Comparison of ENCODE assay signal across 19 cellular contexts in genomic region chr3:39121626-39122025, GRCh38. TPM values are rescaled to one million over a fixed set of nuclear protein-coding genes. Genes with fewer than 3 reads are reported as not detected.
DNase-seq lines count a peak whose midpoint lies in the region; ATAC-seq and TF ChIP-seq lines count a peak whose summit lies in the region.
"Had no signal": no experiment of that assay in that cellular context is flagged by ENCODE, and none has a peak within 500 bp of the region (broad histone marks: within the 10 kb centered on the region; RNA-seq: fewer than 3 reads in every experiment).

No MANE protein-coding gene starts in this region.

- DNase-seq in Karpas-422, result peak; percentile 66
- peak; percentile 19 for DNase-seq in OCI-M1 (lab: John Stamatoyannopoulos, UW)
- DNase-seq in naive B cell, result no peak
- no peak for DNase-seq in activated CD4-positive, alpha-beta memory T cell treated with anti-CD3 and anti-CD28 coated beads, Interleukin-2, amount 10 ng/mL, durations not matched to agents 7 days and 5 days
- DNase-seq in stimulated activated CD4-positive, alpha-beta T cell treated with anti-CD3 and anti-CD28 coated beads, Interleukin-1b, Interleukin-23, amount 100 ng/mL, for 48 hours, result no peak
- DNase-seq in activated naive CD8-positive, alpha-beta T cell treated with anti-CD3 and anti-CD28 coated beads, Interleukin-2, amount 50 U/mL, for 24 hours, result no peak
- DNase-seq: ACHN, AML-193, NCI-H1436, NCI-H2029 treated with DMSO at 0.1 percent for 48 hours, NCI-H2171 treated with DMSO at 0.1 percent for 48 hours, NCI-H748 treated with DMSO at 0.1 percent for 48 hours, SHP77 treated with DMSO at 0.1 percent for 48 hours, T-helper 2 cell had no signal

- H3K9me3 ChIP-seq in DOHH2 (ENCODE audit: control insufficient read depth, insufficient read depth, low read length), result no peaks in the 10 kb centered on the region
- no peaks in the 10 kb centered on the region for H3K9me3 ChIP-seq in Karpas-422 (ENCODE audit: low read length)

- H3K36me3 ChIP-seq in DOHH2 (ENCODE audit: control insufficient read depth, low read length) (no peaks in the 10 kb centered on the region), Karpas-422 (ENCODE audit: insufficient read depth, low read length) (no peaks in the 10 kb centered on the region)

- H3K4me2 ChIP-seq in DOHH2 (ENCODE audit: low read length) (peak overlapping the region; percentile 71), Karpas-422 (ENCODE audit: low read depth, low read length, poor library complexity, severe bottlenecking) (peak overlapping the region; percentile 77)
- H3K4me2 ChIP-seq: GM23338 had no signal

- H3K27me3 Mint-ChIP-seq in naive B cell, result no peaks in the 10 kb centered on the region
- H3K27me3 Mint-ChIP-seq in activated CD4-positive, alpha-beta memory T cell treated with anti-CD3 and anti-CD28 coated beads, Interleukin-2, amount 10 ng/mL, durations not matched to agents 7 days and 5 days, result peaks cover 1% of the 10 kb centered on the region
- no peaks in the 10 kb centered on the region for H3K27me3 Mint-ChIP-seq in activated naive CD8-positive, alpha-beta T cell treated with anti-CD3 and anti-CD28 coated beads, Interleukin-2, amount 50 U/mL, for 24 hours
- H3K27me3 Mint-ChIP-seq: CD4-positive, alpha-beta T cell had no signal

- H3K4me3 Mint-ChIP-seq in naive B cell, result peak overlapping the region in 7 of 8 donors; percentile 48 to 87 (median 78)
- no peak overlapping the region for H3K4me3 Mint-ChIP-seq in activated CD4-positive, alpha-beta memory T cell treated with anti-CD3 and anti-CD28 coated beads, Interleukin-2, amount 10 ng/mL, durations not matched to agents 7 days and 5 days
- no peak overlapping the region for H3K4me3 Mint-ChIP-seq in activated naive CD8-positive, alpha-beta T cell treated with anti-CD3 and anti-CD28 coated beads, Interleukin-2, amount 50 U/mL, for 24 hours
- H3K4me3 Mint-ChIP-seq: CD4-positive, alpha-beta T cell; GM23338 had no signal

- H4K20me1 ChIP-seq in DOHH2 (ENCODE audit: control insufficient read depth, insufficient read depth, low read depth, low read length) (no peaks in the 10 kb centered on the region), Karpas-422 (ENCODE audit: insufficient read depth, low read depth, low read length) (no peaks in the 10 kb centered on the region)

- H3K9me2 ChIP-seq in DOHH2 (replicated peaks; ENCODE audit: control insufficient read depth, low read length), result no peaks in the 10 kb centered on the region
- H3K9me2 ChIP-seq in Karpas-422 (replicated peaks; ENCODE audit: insufficient read depth, low read length), result no peaks in the 10 kb centered on the region

- no peaks in the 10 kb centered on the region; the same call in 1 of the 2 replicates for H3F3A ChIP-seq in DOHH2 (ENCODE audit: control insufficient read depth, insufficient read depth)

- CTCF ChIA-PET in activated CD4-positive, alpha-beta memory T cell treated with anti-CD3 and anti-CD28 coated beads, Interleukin-2, amount 10 ng/mL, durations not matched to agents 7 days and 5 days (lab: Charles Lee), result no interaction called here

- peaks cover 8% of the 10 kb centered on the region in 2 donors for H3K36me3 Mint-ChIP-seq in naive B cell
- no peaks in the 10 kb centered on the region for H3K36me3 Mint-ChIP-seq in activated CD4-positive, alpha-beta memory T cell treated with anti-CD3 and anti-CD28 coated beads, Interleukin-2, amount 10 ng/mL, durations not matched to agents 7 days and 5 days (ENCODE audit: low read depth)
- no peaks in the 10 kb centered on the region for H3K36me3 Mint-ChIP-seq in activated naive CD8-positive, alpha-beta T cell treated with anti-CD3 and anti-CD28 coated beads, Interleukin-2, amount 50 U/mL, for 24 hours (ENCODE audit: low read depth)

- H3K27ac ChIP-seq in DOHH2 (ENCODE audit: low read depth, low read length), result peak overlapping the region; percentile 65; the same call in 1 of the 2 replicates
- H3K27ac ChIP-seq in Karpas-422 (ENCODE audit: low read length), result peak overlapping the region; percentile 79

- H3K79me2 ChIP-seq in DOHH2 (ENCODE audit: control insufficient read depth, low read length), result no peaks in the 10 kb centered on the region
- no peaks in the 10 kb centered on the region for H3K79me2 ChIP-seq in Karpas-422 (ENCODE audit: low read length)

- H3K9me3 Mint-ChIP-seq in naive B cell, result no peaks in the 10 kb centered on the region
- H3K9me3 Mint-ChIP-seq in activated CD4-positive, alpha-beta memory T cell treated with anti-CD3 and anti-CD28 coated beads, Interleukin-2, amount 10 ng/mL, durations not matched to agents 7 days and 5 days, result no peaks in the 10 kb centered on the region
- H3K9me3 Mint-ChIP-seq in activated naive CD8-positive, alpha-beta T cell treated with anti-CD3 and anti-CD28 coated beads, Interleukin-2, amount 50 U/mL, for 24 hours, result no peaks in the 10 kb centered on the region
- H3K9me3 Mint-ChIP-seq: CD4-positive, alpha-beta T cell; GM23338 had no signal

- H3K4me1 Mint-ChIP-seq in naive B cell, result peaks cover 35 to 68% (median 47%) of the 10 kb centered on the region in 3 donors
- H3K4me1 Mint-ChIP-seq in activated CD4-positive, alpha-beta memory T cell treated with anti-CD3 and anti-CD28 coated beads, Interleukin-2, amount 10 ng/mL, durations not matched to agents 7 days and 5 days, result peaks cover 3% of the 10 kb centered on the region
- peaks cover 3% of the 10 kb centered on the region for H3K4me1 Mint-ChIP-seq in activated naive CD8-positive, alpha-beta T cell treated with anti-CD3 and anti-CD28 coated beads, Interleukin-2, amount 50 U/mL, for 24 hours

- ATAC-seq in naive B cell (ENCODE audit: low read depth in 2 of 2), result peak; percentile 79 to 82
- no peak for ATAC-seq in activated naive CD8-positive, alpha-beta T cell treated with anti-CD3 and anti-CD28 coated beads, Interleukin-2, amount 50 U/mL, for 24 hours
- ATAC-seq: GM23338, HCT116, K562 had no signal

- POLR2A ChIA-PET in activated CD4-positive, alpha-beta memory T cell treated with anti-CD3 and anti-CD28 coated beads, Interleukin-2, amount 10 ng/mL, durations not matched to agents 7 days and 5 days (lab: Charles Lee), result no interaction called here

- H3K27me3 ChIP-seq in DOHH2 (ENCODE audit: control insufficient read depth, low read length) (no peaks in the 10 kb centered on the region), Karpas-422 (ENCODE audit: low read length) (no peaks in the 10 kb centered on the region)

- H3K4me3 ChIP-seq in DOHH2 (ENCODE audit: low read length), result peak overlapping the region; percentile 56
- H3K4me3 ChIP-seq in Karpas-422 (ENCODE audit: low read length), result peak overlapping the region; percentile 60; the same call in 1 of the 2 replicates
- H3K4me3 ChIP-seq: GM23338, K562 had no signal

- H3K9ac ChIP-seq in Karpas-422 (ENCODE audit: low read length), result 0 out of 2 replicates have a peak overlapping the region, but pooled peaks have one; percentile 6

- TF ChIP-seq CTCF in DOHH2 (IDR thresholded peaks at IDR 0.05; ENCODE audit: low read depth, low read length, poor library complexity, severe bottlenecking), result no peak

- H3K27ac Mint-ChIP-seq in naive B cell, result peak overlapping the region in 5 of 6 donors; percentile 43 to 95 (median 73)
- H3K27ac Mint-ChIP-seq in activated CD4-positive, alpha-beta memory T cell treated with anti-CD3 and anti-CD28 coated beads, Interleukin-2, amount 10 ng/mL, durations not matched to agents 7 days and 5 days, result no peak overlapping the region
- H3K27ac Mint-ChIP-seq in activated naive CD8-positive, alpha-beta T cell treated with anti-CD3 and anti-CD28 coated beads, Interleukin-2, amount 50 U/mL, for 24 hours, result no peak overlapping the region
- H3K27ac Mint-ChIP-seq: CD4-positive, alpha-beta T cell had no signal

- no peak overlapping the region for H2AFZ ChIP-seq in Karpas-422 (ENCODE audit: low read length)
- H2AFZ ChIP-seq: GM23338 had no signal

- H3K4me1 ChIP-seq in DOHH2 (ENCODE audit: control insufficient read depth, low read length) (peaks cover 65% of the 10 kb centered on the region), Karpas-422 (ENCODE audit: low read length) (peaks cover 59% of the 10 kb centered on the region)

RNA-seq across cellular contexts. Expression of gene TTC21A, which starts 14.1 kb away (rescaled TPM):
- total RNA-seq in Karpas-422 (2014; rRNA removed; shearing (Covaris generic); ENCODE audit: low replicate concordance), result 8.7 and 9.5 TPM in 2 replicates
- polyA plus RNA-seq in naive B cell (ENCODE audit: low read depth in 6 of 6), result 10 to 100 TPM in 4 of 6 donors, 1 to 10 TPM in 2; 3.8 to 14.8 (median 11.2) TPM
- total RNA-seq in activated CD4-positive, alpha-beta memory T cell treated with anti-CD3 and anti-CD28 coated beads, Interleukin-2, amount 10 ng/mL, durations not matched to agents 7 days and 5 days, result 10 to 100 TPM; 11.2 to 12.1 TPM

RNA-seq across cellular contexts. Expression of gene GORASP1, which starts 14.2 kb away (rescaled TPM):
- 38.5 and 51.8 TPM in 2 replicates for total RNA-seq in Karpas-422 (2014; rRNA removed; shearing (Covaris generic); ENCODE audit: low replicate concordance)
- 10 to 100 TPM; 19.7 to 36.7 (median 27.2) TPM for polyA plus RNA-seq in naive B cell (ENCODE audit: low read depth in 6 of 6)
- total RNA-seq in activated CD4-positive, alpha-beta memory T cell treated with anti-CD3 and anti-CD28 coated beads, Interleukin-2, amount 10 ng/mL, durations not matched to agents 7 days and 5 days, result 10 to 100 TPM; 52.0 to 53.1 TPM

RNA-seq across cellular contexts. Expression of gene CSRNP1, which starts 31.8 kb away (rescaled TPM):
- total RNA-seq in Karpas-422 (2014; rRNA removed; shearing (Covaris generic); ENCODE audit: low replicate concordance), result 10.3 and 11.1 TPM in 2 replicates
- 10 to 100 TPM; 47.3 to 99.7 (median 64.4) TPM for polyA plus RNA-seq in naive B cell (ENCODE audit: low read depth in 6 of 6)
- total RNA-seq in activated CD4-positive, alpha-beta memory T cell treated with anti-CD3 and anti-CD28 coated beads, Interleukin-2, amount 10 ng/mL, durations not matched to agents 7 days and 5 days, result 10 to 100 TPM; 32.5 to 33.2 TPM

Comparison
In these comparisons a context has a peak if more than half of its experiments do, and no peak if none do; other contexts are left out.
1. DNase-seq: peak in Karpas-422 (single experiment) and OCI-M1 (single experiment); none in naive B cell (single experiment), activated CD4-positive, alpha-beta memory T cell treated with anti-CD3 and anti-CD28 coated beads, Interleukin-2, amount 10 ng/mL, durations not matched to agents 7 days and 5 days (single experiment), stimulated activated CD4-positive, alpha-beta T cell treated with anti-CD3 and anti-CD28 coated beads, Interleukin-1b, Interleukin-23, amount 100 ng/mL, for 48 hours (single experiment) and activated naive CD8-positive, alpha-beta T cell treated with anti-CD3 and anti-CD28 coated beads, Interleukin-2, amount 50 U/mL, for 24 hours (single experiment).
2. H3K27ac Mint-ChIP-seq: peak in naive B cell (5 of 6); none in activated CD4-positive, alpha-beta memory T cell treated with anti-CD3 and anti-CD28 coated beads, Interleukin-2, amount 10 ng/mL, durations not matched to agents 7 days and 5 days (single experiment) and activated naive CD8-positive, alpha-beta T cell treated with anti-CD3 and anti-CD28 coated beads, Interleukin-2, amount 50 U/mL, for 24 hours (single experiment).
3. H3K4me3 Mint-ChIP-seq: peak in naive B cell (7 of 8); none in activated CD4-positive, alpha-beta memory T cell treated with anti-CD3 and anti-CD28 coated beads, Interleukin-2, amount 10 ng/mL, durations not matched to agents 7 days and 5 days (single experiment) and activated naive CD8-positive, alpha-beta T cell treated with anti-CD3 and anti-CD28 coated beads, Interleukin-2, amount 50 U/mL, for 24 hours (single experiment).